20 cellular contexts compared by ENCODE assay signal in the genomic region with DNA sequence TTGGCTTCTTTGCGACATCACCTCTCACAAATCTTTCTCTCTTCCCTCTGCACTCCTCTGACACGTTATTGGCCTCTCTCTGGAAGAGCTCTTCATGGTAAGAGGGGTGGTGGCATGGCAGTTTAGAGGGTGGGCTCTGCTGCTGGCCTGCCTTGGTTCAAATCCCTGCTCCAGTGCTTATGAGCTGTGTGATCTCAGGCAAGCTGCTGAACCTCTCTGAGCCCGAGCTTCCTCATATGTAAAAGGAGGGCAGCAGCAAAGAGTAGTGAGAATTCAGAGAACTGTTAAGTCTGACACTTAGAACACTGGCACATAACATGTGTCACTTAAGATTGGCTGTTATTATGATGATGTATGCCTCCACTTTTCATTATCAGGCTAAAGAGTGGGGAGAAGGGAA.
"Had no signal": no experiment of that assay in that cellular context is flagged by ENCODE, and none has a peak within 500 bp of the region (broad histone marks: within the 10 kb centered on the region; RNA-seq: fewer than 3 reads in every experiment).

No MANE protein-coding gene starts in this region.

- H3K36me3 ChIP-seq: colonic mucosa, uterus had no signal

- FAIRE-seq: endothelial cell of umbilical vein, keratinocyte had no signal

- H3K27ac Mint-ChIP-seq: endodermal cell, type B pancreatic cell had no signal

- ATAC-seq: foreskin keratinocyte; left cardiac atrium; naive thymus-derived CD4-positive, alpha-beta T cell; right cardiac atrium; stimulated activated naive CD8-positive, alpha-beta T cell treated with anti-CD3 and anti-CD28 coated beads, Interleukin-15, Interleukin-2, amounts not matched to agents 100 U/mL and 50 U/mL, for 24 hours had no signal

- H3K4me3 Mint-ChIP-seq: endodermal cell; immature natural killer cell; naive thymus-derived CD4-positive, alpha-beta T cell; type B pancreatic cell had no signal

- H3K9me3 Mint-ChIP-seq: endodermal cell; immature natural killer cell; naive thymus-derived CD4-positive, alpha-beta T cell; type B pancreatic cell had no signal

- H3K4me1 ChIP-seq: colonic mucosa, foreskin keratinocyte, thyroid gland, uterus had no signal

- H3K4me3 ChIP-seq: colonic mucosa, smooth muscle cell, suprapubic skin, thyroid gland, uterus had no signal

- DNase-seq: colonic mucosa; dermis blood vessel endothelial cell; endodermal cell; erythroblast; foreskin keratinocyte; immature natural killer cell; left cardiac atrium; mesendoderm; naive thymus-derived CD4-positive, alpha-beta T cell; right cardiac atrium; stimulated activated CD4-positive, alpha-beta T cell treated with anti-CD3 and anti-CD28 coated beads, Interleukin-2, amount 100 ng/mL, for 48 hours; stimulated activated naive CD8-positive, alpha-beta T cell treated with anti-CD3 and anti-CD28 coated beads, Interleukin-15, Interleukin-2, amounts not matched to agents 100 U/mL and 50 U/mL, for 24 hours; thyroid gland; uterus had no signal

- H3K27ac ChIP-seq: colonic mucosa, foreskin keratinocyte, suprapubic skin, thyroid gland, uterus had no signal

- H3K27me3 Mint-ChIP-seq: naive thymus-derived CD4-positive, alpha-beta T cell; type B pancreatic cell had no signal

- H3K4me1 Mint-ChIP-seq: immature natural killer cell had no signal

- H3K27me3 ChIP-seq: colonic mucosa, foreskin keratinocyte, neutrophil, suprapubic skin, thyroid gland, uterus had no signal

- H3K9me3 ChIP-seq: colonic mucosa, neutrophil, suprapubic skin, thyroid gland, uterus had no signal
